In genomic region chr3:50177346-50177745, GRCh38 we compare ENCODE assay signal across 18 cellular contexts. TPM values are rescaled to one million over a fixed set of nuclear protein-coding genes. Genes with fewer than 3 reads are reported as not detected.
"Had no signal": no experiment of that assay in that cellular context is flagged by ENCODE, and none has a peak within 500 bp of the region (broad histone marks: within the 10 kb centered on the region; RNA-seq: fewer than 3 reads in every experiment).

No MANE protein-coding gene starts in this region.

- ATAC-seq: activated T-helper 17 cell treated with anti-CD3 and anti-CD28 coated beads, Interleukin-2, amount 50 U/mL, for 72 hours; effector memory CD8-positive, alpha-beta T cell; WTC11 had no signal

- H3K4me3 Mint-ChIP-seq: activated CD4-positive, alpha-beta T cell treated with anti-CD3 and anti-CD28 coated beads, Interleukin-2, amount 10 ng/mL, durations not matched to agents 24 days and 14 days; activated naive CD4-positive, alpha-beta T cell treated with anti-CD3 and anti-CD28 coated beads for 36 hours; activated T-helper 17 cell treated with anti-CD3 and anti-CD28 coated beads, Interleukin-2, amount 50 U/mL, for 72 hours; effector memory CD8-positive, alpha-beta T cell; immature natural killer cell; memory B cell; WTC11 had no signal

- H3K9me3 Mint-ChIP-seq: activated CD4-positive, alpha-beta T cell treated with anti-CD3 and anti-CD28 coated beads, Interleukin-2, amount 10 ng/mL, durations not matched to agents 24 days and 14 days; activated naive CD4-positive, alpha-beta T cell treated with anti-CD3 and anti-CD28 coated beads for 36 hours; activated T-helper 17 cell treated with anti-CD3 and anti-CD28 coated beads, Interleukin-2, amount 50 U/mL, for 72 hours; effector memory CD8-positive, alpha-beta T cell; immature natural killer cell; memory B cell; WTC11 had no signal

- H3K27me3 Mint-ChIP-seq: activated T-helper 17 cell treated with anti-CD3 and anti-CD28 coated beads, Interleukin-2, amount 50 U/mL, for 72 hours; effector memory CD8-positive, alpha-beta T cell had no signal

- H3K36me3 Mint-ChIP-seq: immature natural killer cell, memory B cell had no signal

- DNase-seq: activated CD4-positive, alpha-beta T cell treated with anti-CD3 and anti-CD28 coated beads, Interleukin-2, amount 10 ng/mL, durations not matched to agents 24 days and 14 days; activated naive CD4-positive, alpha-beta T cell treated with anti-CD3 and anti-CD28 coated beads for 36 hours; activated T-cell treated with anti-CD3 and anti-CD28 coated beads for 4 hours; central memory CD4-positive, alpha-beta T cell; effector memory CD8-positive, alpha-beta T cell; immature natural killer cell; stimulated activated naive CD4-positive, alpha-beta T cell treated with Interleukin-2 at 50 U/mL for 16 hours; upper lobe of left lung had no signal

- H3K9me3 ChIP-seq: upper lobe of left lung had no signal

- H3K27me3 ChIP-seq: upper lobe of left lung had no signal

- H3K4me3 ChIP-seq: upper lobe of left lung had no signal

- H3K27ac ChIP-seq: epithelial cell of prostate had no signal

- H3K27ac Mint-ChIP-seq: activated CD4-positive, alpha-beta T cell treated with anti-CD3 and anti-CD28 coated beads, Interleukin-2, amount 10 ng/mL, durations not matched to agents 24 days and 14 days; activated naive CD4-positive, alpha-beta T cell treated with anti-CD3 and anti-CD28 coated beads for 36 hours; activated T-helper 17 cell treated with anti-CD3 and anti-CD28 coated beads, Interleukin-2, amount 50 U/mL, for 72 hours; effector memory CD8-positive, alpha-beta T cell; immature natural killer cell; memory B cell; WTC11 had no signal

- H3K4me1 Mint-ChIP-seq: immature natural killer cell had no signal

RNA-seq across cellular contexts. Expression of gene GNAT1, which starts 14.1 kb away (rescaled TPM):
- total RNA-seq: activated CD4-positive, alpha-beta T cell treated with anti-CD3 and anti-CD28 coated beads, Interleukin-2, amount 10 ng/mL, durations not matched to agents 24 days and 14 days; activated CD8-positive, alpha-beta memory T cell treated with anti-CD3 and anti-CD28 coated beads for 36 hours; activated naive CD4-positive, alpha-beta T cell treated with anti-CD3 and anti-CD28 coated beads for 36 hours; activated T-helper 17 cell treated with anti-CD3 and anti-CD28 coated beads, Interleukin-2, amount 50 U/mL, for 72 hours; glomerular endothelial cell; osteocyte; SK-MEL-5; T-helper 1 cell treated with Interleukin-12 subunit alpha and Interleukin-12 subunit beta and Interleukin-4 antibody, amounts not matched to agents 30 ng/mL and 1 ng/mL, for 36 hours had no signal
- polyA plus RNA-seq: immature natural killer cell, neural cell had no signal

RNA-seq across cellular contexts. Expression of gene SEMA3F, which starts 22.2 kb away (rescaled TPM):
- total RNA-seq: activated naive CD4-positive, alpha-beta T cell treated with anti-CD3 and anti-CD28 coated beads for 36 hours had no signal
- polyA plus RNA-seq: immature natural killer cell had no signal

RNA-seq across cellular contexts. Expression of gene SLC38A3, which starts 27.7 kb away (rescaled TPM):
- total RNA-seq: activated CD4-positive, alpha-beta T cell treated with anti-CD3 and anti-CD28 coated beads, Interleukin-2, amount 10 ng/mL, durations not matched to agents 24 days and 14 days; activated naive CD4-positive, alpha-beta T cell treated with anti-CD3 and anti-CD28 coated beads for 36 hours; glomerular endothelial cell; T-helper 1 cell treated with Interleukin-12 subunit alpha and Interleukin-12 subunit beta and Interleukin-4 antibody, amounts not matched to agents 30 ng/mL and 1 ng/mL, for 36 hours had no signal
- polyA plus RNA-seq: immature natural killer cell, neural cell had no signal
